ENCODE assay signal across 23 cellular contexts in the genomic region with DNA sequence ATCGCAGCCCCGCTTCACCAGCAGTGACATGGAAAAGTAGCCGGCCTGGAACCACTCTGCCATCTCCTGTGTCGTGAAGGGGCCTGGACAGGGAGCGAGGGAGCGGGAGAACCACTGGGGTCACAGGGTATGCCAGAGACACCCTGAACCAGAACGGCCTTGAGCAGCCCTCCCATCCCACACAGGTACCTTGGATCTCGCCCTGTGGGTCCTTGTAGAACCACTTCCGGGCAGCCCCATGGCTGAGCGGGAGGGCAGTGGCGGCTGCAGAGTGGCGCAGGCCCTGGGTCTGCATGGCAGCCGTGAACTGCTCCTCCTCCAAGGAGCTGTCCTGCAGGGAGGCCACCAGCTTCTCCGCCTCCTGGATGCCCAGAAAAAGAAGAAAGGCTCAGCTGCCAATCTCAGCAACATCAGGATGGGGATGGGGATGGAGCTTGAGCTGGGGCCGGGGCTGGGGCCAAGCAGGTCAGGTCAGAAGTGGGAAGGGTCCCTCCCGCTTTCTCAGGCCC. TPM values are rescaled to one million over a fixed set of nuclear protein-coding genes. Genes with fewer than 3 reads are reported as not detected.
"Had no signal": no experiment of that assay in that cellular context is flagged by ENCODE, and none has a peak within 500 bp of the region (broad histone marks: within the 10 kb centered on the region; RNA-seq: fewer than 3 reads in every experiment).

No MANE protein-coding gene starts in this region.

- H3K27me3 ChIP-seq: body of pancreas, colonic mucosa, gastroesophageal sphincter, heart right ventricle, left lung, neutrophil had no signal

- ATAC-seq: activated naive CD4-positive, alpha-beta T cell treated with anti-CD3 and anti-CD28 coated beads, Interleukin-2, amount 50 U/mL, for 72 hours; body of pancreas; gastroesophageal sphincter; heart right ventricle; left lung; mucosa of descending colon; naive thymus-derived CD4-positive, alpha-beta T cell; stimulated activated effector memory CD8-positive, alpha-beta T cell treated with anti-CD3 and anti-CD28 coated beads, Interleukin-12 subunit alpha, Interleukin-12 subunit beta, amount 100 ng/mL, for 72 hours; T-helper 17 cell had no signal

- H3K4me3 ChIP-seq: body of pancreas, colonic mucosa, gastroesophageal sphincter, heart right ventricle, left lung, mucosa of descending colon, thoracic aorta had no signal

- H3K9me3 Mint-ChIP-seq: activated naive CD4-positive, alpha-beta T cell treated with anti-CD3 and anti-CD28 coated beads, Interleukin-2, amount 50 U/mL, for 72 hours; memory B cell; stimulated activated effector memory CD8-positive, alpha-beta T cell treated with anti-CD3 and anti-CD28 coated beads, Interleukin-12 subunit alpha, Interleukin-12 subunit beta, amount 100 ng/mL, for 72 hours had no signal

- H3K27me3 Mint-ChIP-seq: memory B cell; naive thymus-derived CD4-positive, alpha-beta T cell; T-helper 17 cell had no signal

- H3K4me3 Mint-ChIP-seq: memory B cell; naive thymus-derived CD4-positive, alpha-beta T cell; stimulated activated effector memory CD8-positive, alpha-beta T cell treated with anti-CD3 and anti-CD28 coated beads, Interleukin-12 subunit alpha, Interleukin-12 subunit beta, amount 100 ng/mL, for 72 hours; T-helper 17 cell had no signal

- DNase-seq: activated CD4-positive, alpha-beta T cell treated with anti-CD3 and anti-CD28 coated beads, Interleukin-2, amount 50 U/mL, for 48 hours; activated gamma-delta T cell; activated T-cell treated with anti-CD3 and anti-CD28 coated beads, Interleukin-2, amount 50 U/mL, for 48 hours; body of pancreas; central memory CD4-positive, alpha-beta T cell; colonic mucosa; heart right ventricle; islet precursor cell; mucosa of descending colon; naive thymus-derived CD4-positive, alpha-beta T cell; T-helper 17 cell; WERI-Rb-1 had no signal

- H3K27ac Mint-ChIP-seq: memory B cell; stimulated activated effector memory CD8-positive, alpha-beta T cell treated with anti-CD3 and anti-CD28 coated beads, Interleukin-12 subunit alpha, Interleukin-12 subunit beta, amount 100 ng/mL, for 72 hours; T-helper 17 cell had no signal

- H3K4me1 ChIP-seq: colonic mucosa had no signal

- H3K27ac ChIP-seq: body of pancreas, colonic mucosa, gastroesophageal sphincter, heart right ventricle, left lung, thoracic aorta, WERI-Rb-1 had no signal

- H3K9me3 ChIP-seq: body of pancreas, colonic mucosa, gastroesophageal sphincter, heart right ventricle, left lung, mucosa of descending colon, neutrophil, thoracic aorta had no signal

- FAIRE-seq: endometrium had no signal

RNA-seq across cellular contexts. Expression of gene ACTL6B, which starts 28.3 kb away (rescaled TPM):
- total RNA-seq: activated naive CD4-positive, alpha-beta T cell treated with anti-CD3 and anti-CD28 coated beads, Interleukin-2, amount 50 U/mL, for 72 hours; heart right ventricle; left lung; naive thymus-derived CD4-positive, alpha-beta T cell; renal cortical epithelial cell; T-helper 17 cell; thoracic aorta; ureter had no signal
- polyA plus RNA-seq: esophagus; heart right ventricle; naive thymus-derived CD4-positive, alpha-beta T cell had no signal

RNA-seq across cellular contexts. Expression of gene EPO, which starts 35.7 kb away (rescaled TPM):
- total RNA-seq: activated naive CD4-positive, alpha-beta T cell treated with anti-CD3 and anti-CD28 coated beads, Interleukin-2, amount 50 U/mL, for 72 hours; colonic mucosa; gastroesophageal sphincter; left lung; mucosa of descending colon; naive thymus-derived CD4-positive, alpha-beta T cell; renal cortical epithelial cell; T-helper 17 cell; thoracic aorta had no signal
- polyA plus RNA-seq: heart right ventricle; naive thymus-derived CD4-positive, alpha-beta T cell had no signal
